24 cellular contexts compared by ENCODE assay signal in genomic region chr17:13419676-13420075, GRCh38.
"Had no signal": no experiment of that assay in that cellular context is flagged by ENCODE, and none has a peak within 500 bp of the region (broad histone marks: within the 10 kb centered on the region; RNA-seq: fewer than 3 reads in every experiment).

No MANE protein-coding gene starts in this region.

- H3K9me3 ChIP-seq: pancreas, tibial artery, upper lobe of left lung, uterus had no signal

- H3K27me3 ChIP-seq: pancreas, tibial artery, upper lobe of left lung, uterus had no signal

- FAIRE-seq: endothelial cell of umbilical vein, islet of Langerhans, pancreas had no signal

- H3K4me3 ChIP-seq: heart left ventricle, pancreas, smooth muscle cell, tibial artery, upper lobe of left lung, uterus had no signal

- H3K4me3 Mint-ChIP-seq: endodermal cell; naive B cell; nephron; stimulated activated effector memory CD8-positive, alpha-beta T cell treated with anti-CD3 and anti-CD28 coated beads, Interleukin-12 subunit alpha, Interleukin-12 subunit beta, amount 100 ng/mL, for 72 hours; stimulated activated naive CD8-positive, alpha-beta T cell treated with anti-CD3 and anti-CD28 coated beads, Interleukin-15, Interleukin-2, amounts not matched to agents 100 ng/mL and 50 ng/mL, for 24 hours had no signal

- H3K36me3 ChIP-seq: heart left ventricle, pancreas, tibial artery, upper lobe of left lung, uterus had no signal

- DNase-seq: effector CD4-positive, alpha-beta T cell; endodermal cell; erythroblast; foreskin melanocyte; heart left ventricle; hypothalamus; kidney glomerular epithelial cell; mesendoderm; naive B cell; occipital lobe; pancreas; right cardiac atrium; stimulated activated CD4-positive, alpha-beta T cell treated with anti-CD3 and anti-CD28 coated beads, Interleukin-4, amount 100 ng/mL, for 1 hour; stimulated activated CD8-positive, alpha-beta memory T cell treated with anti-CD3 and anti-CD28 coated beads, Interleukin-4, amount 100 ng/mL, for 48 hours; tibial artery; upper lobe of left lung; uterus had no signal

- H3K9me3 Mint-ChIP-seq: endodermal cell; stimulated activated naive CD8-positive, alpha-beta T cell treated with anti-CD3 and anti-CD28 coated beads, Interleukin-15, Interleukin-2, amounts not matched to agents 100 ng/mL and 50 ng/mL, for 24 hours had no signal

- H3K4me1 ChIP-seq: tibial artery, uterus had no signal

- H3K4me1 Mint-ChIP-seq: endodermal cell; naive B cell; stimulated activated effector memory CD8-positive, alpha-beta T cell treated with anti-CD3 and anti-CD28 coated beads, Interleukin-12 subunit alpha, Interleukin-12 subunit beta, amount 100 ng/mL, for 72 hours had no signal

- H3K27ac Mint-ChIP-seq: endodermal cell; naive B cell; nephron; progenitor cell of endocrine pancreas; stimulated activated effector memory CD8-positive, alpha-beta T cell treated with anti-CD3 and anti-CD28 coated beads, Interleukin-12 subunit alpha, Interleukin-12 subunit beta, amount 100 ng/mL, for 72 hours; stimulated activated naive CD8-positive, alpha-beta T cell treated with anti-CD3 and anti-CD28 coated beads, Interleukin-15, Interleukin-2, amounts not matched to agents 100 ng/mL and 50 ng/mL, for 24 hours had no signal

- H3K4me2 ChIP-seq: smooth muscle cell had no signal

- H3K36me3 Mint-ChIP-seq: naive B cell; stimulated activated effector memory CD8-positive, alpha-beta T cell treated with anti-CD3 and anti-CD28 coated beads, Interleukin-12 subunit alpha, Interleukin-12 subunit beta, amount 100 ng/mL, for 72 hours had no signal

- ATAC-seq: heart left ventricle; right cardiac atrium; stimulated activated effector memory CD8-positive, alpha-beta T cell treated with anti-CD3 and anti-CD28 coated beads, Interleukin-12 subunit alpha, Interleukin-12 subunit beta, amount 100 ng/mL, for 72 hours had no signal

- H3K27ac ChIP-seq: heart left ventricle, pancreas, tibial artery, uterus had no signal
